Comparison of ENCODE assay signal across 8 cellular contexts in the genomic region with DNA sequence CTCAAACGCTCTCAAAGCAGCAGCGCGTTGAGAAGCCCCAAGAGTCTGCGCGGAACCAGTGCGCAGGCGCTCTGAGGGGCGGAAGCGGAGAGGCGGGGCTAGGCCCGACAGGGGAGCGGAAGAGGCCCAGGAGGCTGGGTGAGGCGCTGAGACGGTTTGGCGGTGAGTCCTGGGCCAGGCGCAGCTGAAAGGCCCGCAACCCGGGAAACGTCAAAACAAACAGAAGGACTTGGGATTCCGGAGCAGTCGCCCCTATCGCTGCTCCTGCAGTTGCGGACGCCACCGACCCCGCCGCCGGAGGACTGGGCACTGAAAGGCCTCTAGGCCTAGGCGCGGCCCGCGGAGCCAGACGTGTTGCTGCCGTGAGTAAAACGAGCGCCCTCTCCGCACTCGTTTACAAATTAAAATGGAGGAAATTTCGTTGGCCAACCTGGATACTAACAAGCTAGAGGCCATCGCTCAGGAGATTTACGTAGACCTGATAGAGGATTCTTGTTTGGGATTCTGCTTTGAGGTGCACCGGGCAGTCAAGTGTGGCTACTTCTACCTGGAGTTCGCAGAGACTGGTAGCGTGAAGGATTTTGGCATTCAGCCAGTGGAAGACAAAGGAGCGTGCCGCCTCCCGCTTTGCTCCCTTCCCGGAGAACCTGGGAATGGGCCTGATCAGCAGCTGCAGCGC. TPM values are rescaled to one million over a fixed set of nuclear protein-coding genes. Genes with fewer than 3 reads are reported as not detected.
DNase-seq lines count a peak whose midpoint lies in the region; ATAC-seq, FAIRE-seq and TF ChIP-seq lines count a peak whose summit lies in the region.

A gene with protein sequence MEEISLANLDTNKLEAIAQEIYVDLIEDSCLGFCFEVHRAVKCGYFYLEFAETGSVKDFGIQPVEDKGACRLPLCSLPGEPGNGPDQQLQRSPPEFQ (plus strand): TSS at position 129 of the 679 bp plus-strand sequence. CDS start 278 bp downstream, at position 407.

- 0 out of 2 replicates have a peak, but pooled peaks cover 7% of the 10 kb centered on the region for H3K36me3 ChIP-seq in Loucy (ENCODE audit: insufficient read depth, low read length)

- peak within 1 kb of the TSS; percentile 98 for H3K4me2 ChIP-seq in Loucy (ENCODE audit: low read depth, low read length, poor library complexity, severe bottlenecking)

- peak; percentile 75 for FAIRE-seq in H54 (lab: Jason Lieb, UNC)

- TF ChIP-seq POLR2A in H54 (IDR thresholded peaks at IDR 0.05; ENCODE audit: low read depth, low read length) (peak; percentile 52), Raji (IDR thresholded peaks at IDR 0.05; ENCODE audit: insufficient read depth, low read depth, low read length) (peak; percentile 83)

- peak within 1 kb of the TSS; percentile 98 for H3K9ac ChIP-seq in Loucy (ENCODE audit: low read depth, low read length, poor library complexity, severe bottlenecking)

- no peaks in the 10 kb centered on the region for H3K9me3 Mint-ChIP-seq in nephron progenitor cell
- no peaks in the 10 kb centered on the region for H3K9me3 Mint-ChIP-seq in stimulated activated naive CD8-positive, alpha-beta T cell treated with anti-CD3 and anti-CD28 coated beads, Interleukin-15, amount 100 ng/mL, for 72 hours

- peaks cover 50% of the 10 kb centered on the region for H3K4me1 Mint-ChIP-seq in nephron progenitor cell
- H3K4me1 Mint-ChIP-seq in stimulated activated naive CD8-positive, alpha-beta T cell treated with anti-CD3 and anti-CD28 coated beads, Interleukin-15, amount 100 ng/mL, for 72 hours, result peaks cover 42% of the 10 kb centered on the region

- peak; percentile 98 for ATAC-seq in stimulated activated naive CD8-positive, alpha-beta T cell treated with anti-CD3 and anti-CD28 coated beads, Interleukin-15, amount 100 ng/mL, for 72 hours

- DNase-seq in ELF-1 (ENCODE audit: low read depth, low spot score), result peak; percentile 97
- peak; percentile 83 for DNase-seq in H54 (ENCODE audit: insufficient read length, low spot score)
- DNase-seq in activated effector memory CD4-positive, alpha-beta T cell treated with Interleukin-2 at 50 U/mL for 16 hours, result peak; percentile 96
- peak; percentile 94 for DNase-seq in fibroblast of the aortic adventitia (ENCODE audit: low read depth)
- DNase-seq in nephron progenitor cell, result peak; percentile 95
- DNase-seq in stimulated activated naive CD8-positive, alpha-beta T cell treated with anti-CD3 and anti-CD28 coated beads, Interleukin-15, amount 100 ng/mL, for 72 hours, result peak; percentile 93 to 96

- no peaks in the 10 kb centered on the region for H3K9me3 ChIP-seq in Loucy (ENCODE audit: insufficient read depth, low read depth, low read length)

- no peaks in the 10 kb centered on the region for H3K9me2 ChIP-seq in Loucy (replicated peaks; ENCODE audit: low read depth, low read length)

- H4K20me1 ChIP-seq in Loucy (ENCODE audit: insufficient read depth, low read length, poor library complexity, severe bottlenecking), result peaks cover 48% of the 10 kb centered on the region

- H3K4me3 ChIP-seq in Loucy (ENCODE audit: low read length, poor library complexity, severe bottlenecking), result peak within 1 kb of the TSS; percentile 95
- H3K4me3 ChIP-seq in fibroblast of the aortic adventitia (ENCODE audit: low read depth, low read length), result peak within 1 kb of the TSS; percentile 95

- peak within 1 kb of the TSS; percentile 100 for H3K4me3 Mint-ChIP-seq in nephron progenitor cell
- H3K4me3 Mint-ChIP-seq in stimulated activated naive CD8-positive, alpha-beta T cell treated with anti-CD3 and anti-CD28 coated beads, Interleukin-15, amount 100 ng/mL, for 72 hours, result peak within 1 kb of the TSS; percentile 96

- no peaks in the 10 kb centered on the region for H3K27me3 ChIP-seq in Loucy (ENCODE audit: insufficient read depth, low read length, poor library complexity, severe bottlenecking)

- peak within 1 kb of the TSS; percentile 99 for H2AFZ ChIP-seq in Loucy (ENCODE audit: low read length)

- H3K79me2 ChIP-seq in Loucy (ENCODE audit: insufficient read depth, low read length), result peaks cover 52% of the 10 kb centered on the region

- H3K27ac Mint-ChIP-seq in nephron progenitor cell, result peak within 1 kb of the TSS; percentile 100
- H3K27ac Mint-ChIP-seq in stimulated activated naive CD8-positive, alpha-beta T cell treated with anti-CD3 and anti-CD28 coated beads, Interleukin-15, amount 100 ng/mL, for 72 hours, result peak within 1 kb of the TSS; percentile 100

- peaks cover 50% of the 10 kb centered on the region for H3K36me3 Mint-ChIP-seq in nephron progenitor cell (ENCODE audit: low read depth)

- peaks cover 38% of the 10 kb centered on the region for H3K4me1 ChIP-seq in Loucy (ENCODE audit: insufficient read depth, low read length, poor library complexity, severe bottlenecking)

- peaks cover 3% of the 10 kb centered on the region; the same call in 1 of the 2 replicates for H3F3A ChIP-seq in Loucy (ENCODE audit: low read depth)

- peaks cover 7% of the 10 kb centered on the region for H3K27me3 Mint-ChIP-seq in nephron progenitor cell (ENCODE audit: low read depth, poor library complexity)
- no peaks in the 10 kb centered on the region for H3K27me3 Mint-ChIP-seq in stimulated activated naive CD8-positive, alpha-beta T cell treated with anti-CD3 and anti-CD28 coated beads, Interleukin-15, amount 100 ng/mL, for 72 hours

- TF ChIP-seq CTCF in Loucy (conservative IDR thresholded peaks at IDR 0.05; ENCODE audit: low read length) (no peak), fibroblast of the aortic adventitia (IDR thresholded peaks at IDR 0.05; ENCODE audit: insufficient read depth, low read length) (peak; percentile 19), nephron progenitor cell (IDR thresholded peaks at IDR 0.05) (no peak)

RNA-seq across cellular contexts. Expression of the gene that starts here (rescaled TPM):
- total RNA-seq in fibroblast of the aortic adventitia (ENCODE audit: low replicate concordance), result 22.5 and 41.3 TPM in 2 replicates

Comparison
In these comparisons a context has a peak if more than half of its experiments do, and no peak if none do; other contexts are left out.
1. Peak in every context shown above with its lines: DNase-seq, ATAC-seq and H3K4me3 ChIP-seq.